Comparison of ENCODE assay signal across 41 cellular contexts in the genomic region with DNA sequence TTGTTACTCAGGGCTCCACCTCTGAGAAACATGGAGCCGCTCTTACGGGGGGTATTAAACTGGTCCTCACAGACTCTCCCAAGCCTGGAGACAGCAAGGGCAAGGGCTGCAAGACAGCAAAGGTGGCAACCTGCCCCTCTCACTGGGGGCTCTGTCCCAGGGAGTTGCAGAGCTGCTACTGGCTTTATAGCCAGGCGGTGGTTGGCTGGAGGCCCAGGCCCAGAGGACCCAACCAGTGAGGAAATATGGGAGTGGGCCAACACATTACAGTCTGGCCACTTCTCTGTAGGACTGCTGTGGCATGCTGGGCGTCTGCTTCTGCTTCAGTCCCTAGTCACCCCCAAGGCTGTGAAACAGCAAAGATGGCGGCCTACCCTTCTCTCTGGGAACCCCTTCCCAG.
"Had no signal": no experiment of that assay in that cellular context is flagged by ENCODE, and none has a peak within 500 bp of the region (broad histone marks: within the 10 kb centered on the region; RNA-seq: fewer than 3 reads in every experiment).

No MANE protein-coding gene starts in this region.

- H3K27me3 Mint-ChIP-seq: activated naive CD4-positive, alpha-beta T cell treated with anti-CD3 and anti-CD28 coated beads, Interleukin-2, amount 10 ng/mL, durations not matched to agents 7 days and 5 days; activated naive CD4-positive, alpha-beta T cell treated with anti-CD3 and anti-CD28 coated beads, Interleukin-2, amount 50 U/mL, for 24 hours; activated naive CD8-positive, alpha-beta T cell; activated naive CD8-positive, alpha-beta T cell treated with anti-CD3 and anti-CD28 coated beads for 36 hours; activated naive CD8-positive, alpha-beta T cell treated with anti-CD3 and anti-CD28 coated beads, Interleukin-2, amount 10 ng/mL, durations not matched to agents 7 days and 5 days; activated naive CD8-positive, alpha-beta T cell treated with anti-CD3 and anti-CD28 coated beads, Interleukin-2, amount 50 U/mL, for 24 hours; activated T-cell treated with anti-CD3 and anti-CD28 coated beads, Interleukin-2, amount 50 U/mL, for 24 hours; activated T-helper 17 cell treated with anti-CD3 and anti-CD28 coated beads, Interleukin-2, amount 50 U/mL, for 72 hours; brain; central memory CD8-positive, alpha-beta T cell had no signal

- DNase-seq: activated effector memory CD4-positive, alpha-beta T cell treated with anti-CD3 and anti-CD28 coated beads, Interleukin-2, amount 50 U/mL, for 16 hours; activated effector memory CD4-positive, alpha-beta T cell treated with Interleukin-2 at 50 U/mL for 16 hours; activated gamma-delta T cell; activated gamma-delta T cell treated with Interleukin-2 at 50 U/mL for 16 hours; activated naive CD4-positive, alpha-beta T cell; activated naive CD4-positive, alpha-beta T cell treated with anti-CD3 and anti-CD28 coated beads for 36 hours; activated naive CD4-positive, alpha-beta T cell treated with anti-CD3 and anti-CD28 coated beads, Interleukin-2, amount 10 ng/mL, durations not matched to agents 7 days and 5 days; activated naive CD4-positive, alpha-beta T cell treated with anti-CD3 and anti-CD28 coated beads, Interleukin-2, amount 50 U/mL, for 16 hours; activated naive CD4-positive, alpha-beta T cell treated with Interleukin-2 at 50 U/mL for 16 hours; activated naive CD8-positive, alpha-beta T cell treated with anti-CD3 and anti-CD28 coated beads for 36 hours; activated naive CD8-positive, alpha-beta T cell treated with anti-CD3 and anti-CD28 coated beads, Interleukin-2, amount 10 ng/mL, durations not matched to agents 7 days and 5 days; activated naive CD8-positive, alpha-beta T cell treated with anti-CD3 and anti-CD28 coated beads, Interleukin-2, amount 50 U/mL, for 24 hours; activated T-cell treated with anti-CD3 and anti-CD28 coated beads for 4 hours; activated T-cell treated with anti-CD3 and anti-CD28 coated beads, Interleukin-2, amount 50 U/mL, for 1 hour; activated T-cell treated with anti-CD3 and anti-CD28 coated beads, Interleukin-2, amount 50 U/mL, for 24 hours; activated T-cell treated with anti-CD3 and anti-CD28 coated beads, Interleukin-2, amount 50 U/mL, for 4 hours; activated T-cell treated with anti-CD3 and anti-CD28 coated beads, Interleukin-2, amount 50 U/mL, for 48 hours; activated T-cell treated with anti-CD3 and anti-CD28 coated beads, Interleukin-2, amount 50 U/mL, for 72 hours; adrenal gland; amniotic stem cell; amygdala; anterior cingulate cortex; aorta; body of pancreas; brain microvascular endothelial cell; caudate nucleus; central memory CD4-positive, alpha-beta T cell; cerebellar nuclear complex had no signal

- H3K4me1 ChIP-seq: adrenal gland, ascending aorta, body of pancreas, breast epithelium had no signal

- H3K36me3 Mint-ChIP-seq: activated naive CD4-positive, alpha-beta T cell treated with anti-CD3 and anti-CD28 coated beads, Interleukin-2, amount 10 ng/mL, durations not matched to agents 7 days and 5 days; activated naive CD4-positive, alpha-beta T cell treated with anti-CD3 and anti-CD28 coated beads, Interleukin-2, amount 50 U/mL, for 24 hours; activated naive CD4-positive, alpha-beta T cell treated with anti-CD3 and anti-CD28 coated beads, Interleukin-2, amount 50 U/mL, for 72 hours; activated naive CD8-positive, alpha-beta T cell; activated naive CD8-positive, alpha-beta T cell treated with anti-CD3 and anti-CD28 coated beads for 36 hours; activated naive CD8-positive, alpha-beta T cell treated with anti-CD3 and anti-CD28 coated beads, Interleukin-2, amount 10 ng/mL, durations not matched to agents 7 days and 5 days; brain had no signal

- H3K4me3 Mint-ChIP-seq: activated naive CD4-positive, alpha-beta T cell treated with anti-CD3 and anti-CD28 coated beads for 36 hours; activated naive CD4-positive, alpha-beta T cell treated with anti-CD3 and anti-CD28 coated beads, Interleukin-2, amount 10 ng/mL, durations not matched to agents 7 days and 5 days; activated naive CD4-positive, alpha-beta T cell treated with anti-CD3 and anti-CD28 coated beads, Interleukin-2, amount 50 U/mL, for 24 hours; activated naive CD8-positive, alpha-beta T cell; activated naive CD8-positive, alpha-beta T cell treated with anti-CD3 and anti-CD28 coated beads for 36 hours; activated naive CD8-positive, alpha-beta T cell treated with anti-CD3 and anti-CD28 coated beads, Interleukin-2, amount 10 ng/mL, durations not matched to agents 7 days and 5 days; activated naive CD8-positive, alpha-beta T cell treated with anti-CD3 and anti-CD28 coated beads, Interleukin-2, amount 50 U/mL, for 24 hours; activated T-cell treated with anti-CD3 and anti-CD28 coated beads, Interleukin-2, amount 50 U/mL, for 24 hours; activated T-cell treated with anti-CD3 and anti-CD28 coated beads, Interleukin-2, amount 50 U/mL, for 4 hours; activated T-cell treated with anti-CD3 and anti-CD28 coated beads, Interleukin-2, amount 50 U/mL, for 72 hours; activated T-helper 1 cell treated with anti-CD3 and anti-CD28 coated beads, Interleukin-12 subunit alpha, Interleukin-12 subunit beta, Interleukin-2, Interleukin-4 antibody, amounts not matched to agents 30 ng/mL and 10 ng/mL and 1 ng/mL, durations not matched to agents 14 hours and 24 hours and 36 hours; activated T-helper 17 cell treated with anti-CD3 and anti-CD28 coated beads, Interleukin-2, amount 50 U/mL, for 72 hours; brain; central memory CD8-positive, alpha-beta T cell had no signal

- H3K27ac ChIP-seq: adrenal gland, ascending aorta, body of pancreas, brain microvascular endothelial cell, breast epithelium, cardiac muscle cell had no signal

- H3K36me3 ChIP-seq: adrenal gland, ascending aorta, brain microvascular endothelial cell, breast epithelium, cardiac muscle cell had no signal

- ATAC-seq: activated naive CD4-positive, alpha-beta T cell treated with anti-CD3 and anti-CD28 coated beads, Interleukin-2, amount 50 U/mL, for 72 hours; activated naive CD8-positive, alpha-beta T cell treated with anti-CD3 and anti-CD28 coated beads, Interleukin-2, amount 50 U/mL, for 24 hours; activated T-cell treated with anti-CD3 and anti-CD28 coated beads, Interleukin-2, amount 50 U/mL, for 4 hours; activated T-cell treated with anti-CD3 and anti-CD28 coated beads, Interleukin-2, amount 50 U/mL, for 72 hours; activated T-helper 17 cell treated with anti-CD3 and anti-CD28 coated beads, Interleukin-2, amount 50 U/mL, for 72 hours; body of pancreas had no signal

- H3K27me3 ChIP-seq: adrenal gland, ascending aorta, body of pancreas, brain microvascular endothelial cell, breast epithelium, cardiac muscle cell had no signal

- FAIRE-seq: astrocyte, bronchial epithelial cell had no signal

- H3K27ac Mint-ChIP-seq: activated naive CD4-positive, alpha-beta T cell treated with anti-CD3 and anti-CD28 coated beads for 36 hours; activated naive CD4-positive, alpha-beta T cell treated with anti-CD3 and anti-CD28 coated beads, Interleukin-2, amount 10 ng/mL, durations not matched to agents 7 days and 5 days; activated naive CD4-positive, alpha-beta T cell treated with anti-CD3 and anti-CD28 coated beads, Interleukin-2, amount 50 U/mL, for 24 hours; activated naive CD4-positive, alpha-beta T cell treated with anti-CD3 and anti-CD28 coated beads, Interleukin-2, amount 50 U/mL, for 72 hours; activated naive CD8-positive, alpha-beta T cell; activated naive CD8-positive, alpha-beta T cell treated with anti-CD3 and anti-CD28 coated beads for 36 hours; activated naive CD8-positive, alpha-beta T cell treated with anti-CD3 and anti-CD28 coated beads, Interleukin-2, amount 10 ng/mL, durations not matched to agents 7 days and 5 days; activated naive CD8-positive, alpha-beta T cell treated with anti-CD3 and anti-CD28 coated beads, Interleukin-2, amount 50 U/mL, for 24 hours; activated T-cell treated with anti-CD3 and anti-CD28 coated beads, Interleukin-2, amount 50 U/mL, for 24 hours; activated T-cell treated with anti-CD3 and anti-CD28 coated beads, Interleukin-2, amount 50 U/mL, for 72 hours; activated T-helper 1 cell treated with anti-CD3 and anti-CD28 coated beads, Interleukin-12 subunit alpha, Interleukin-12 subunit beta, Interleukin-2, Interleukin-4 antibody, amounts not matched to agents 30 ng/mL and 10 ng/mL and 1 ng/mL, durations not matched to agents 14 hours and 24 hours and 36 hours; activated T-helper 17 cell treated with anti-CD3 and anti-CD28 coated beads, Interleukin-2, amount 50 U/mL, for 72 hours; activated T-helper 2 cell treated with anti-CD3 and anti-CD28 coated beads, Interferon-gamma antibody, Interleukin-2, Interleukin-4, amounts not matched to agents 10 μg/mL and 5 μg/mL and 100 μg/mL, durations not matched to agents 14 hours and 24 hours and 36 hours; brain had no signal

- H3K9me3 Mint-ChIP-seq: activated naive CD4-positive, alpha-beta T cell treated with anti-CD3 and anti-CD28 coated beads for 36 hours; activated naive CD4-positive, alpha-beta T cell treated with anti-CD3 and anti-CD28 coated beads, Interleukin-2, amount 10 ng/mL, durations not matched to agents 7 days and 5 days; activated naive CD4-positive, alpha-beta T cell treated with anti-CD3 and anti-CD28 coated beads, Interleukin-2, amount 50 U/mL, for 24 hours; activated naive CD8-positive, alpha-beta T cell treated with anti-CD3 and anti-CD28 coated beads for 36 hours; activated naive CD8-positive, alpha-beta T cell treated with anti-CD3 and anti-CD28 coated beads, Interleukin-2, amount 10 ng/mL, durations not matched to agents 7 days and 5 days; activated naive CD8-positive, alpha-beta T cell treated with anti-CD3 and anti-CD28 coated beads, Interleukin-2, amount 50 U/mL, for 24 hours; activated T-cell treated with anti-CD3 and anti-CD28 coated beads, Interleukin-2, amount 50 U/mL, for 24 hours; activated T-cell treated with anti-CD3 and anti-CD28 coated beads, Interleukin-2, amount 50 U/mL, for 72 hours; activated T-helper 1 cell treated with anti-CD3 and anti-CD28 coated beads, Interleukin-12 subunit alpha, Interleukin-12 subunit beta, Interleukin-2, Interleukin-4 antibody, amounts not matched to agents 30 ng/mL and 10 ng/mL and 1 ng/mL, durations not matched to agents 14 hours and 24 hours and 36 hours; activated T-helper 17 cell treated with anti-CD3 and anti-CD28 coated beads, Interleukin-2, amount 50 U/mL, for 72 hours; activated T-helper 2 cell treated with anti-CD3 and anti-CD28 coated beads, Interferon-gamma antibody, Interleukin-2, Interleukin-4, amounts not matched to agents 10 μg/mL and 5 μg/mL and 100 μg/mL, durations not matched to agents 14 hours and 24 hours and 36 hours; brain had no signal

- H3K4me1 Mint-ChIP-seq: activated naive CD4-positive, alpha-beta T cell treated with anti-CD3 and anti-CD28 coated beads, Interleukin-2, amount 10 ng/mL, durations not matched to agents 7 days and 5 days; activated naive CD4-positive, alpha-beta T cell treated with anti-CD3 and anti-CD28 coated beads, Interleukin-2, amount 50 U/mL, for 24 hours; activated naive CD8-positive, alpha-beta T cell treated with anti-CD3 and anti-CD28 coated beads for 36 hours; activated naive CD8-positive, alpha-beta T cell treated with anti-CD3 and anti-CD28 coated beads, Interleukin-2, amount 10 ng/mL, durations not matched to agents 7 days and 5 days; activated naive CD8-positive, alpha-beta T cell treated with anti-CD3 and anti-CD28 coated beads, Interleukin-2, amount 50 U/mL, for 24 hours; activated T-helper 17 cell treated with anti-CD3 and anti-CD28 coated beads, Interleukin-2, amount 50 U/mL, for 72 hours; brain; central memory CD8-positive, alpha-beta T cell had no signal

- H3K4me3 ChIP-seq: adrenal gland, ascending aorta, body of pancreas, breast epithelium, cardiac muscle cell had no signal

- H3K9me3 ChIP-seq: adrenal gland, ascending aorta, body of pancreas, breast epithelium had no signal
